24 cellular contexts compared by ENCODE assay signal in genomic region chr3:60144071-60144470, GRCh38.
"Had no signal": no experiment of that assay in that cellular context is flagged by ENCODE, and none has a peak within 500 bp of the region (broad histone marks: within the 10 kb centered on the region; RNA-seq: fewer than 3 reads in every experiment).

No MANE protein-coding gene starts in this region.

- H3K9me3 ChIP-seq: stomach, suprapubic skin, testis, thoracic aorta, thyroid gland, tibial artery, tibial nerve, transverse colon, upper lobe of left lung, upper lobe of right lung, uterus, vagina had no signal

- H3K36me3 ChIP-seq: stomach, suprapubic skin, thoracic aorta, thyroid gland, tibial artery, tibial nerve, transverse colon, upper lobe of left lung, upper lobe of right lung, uterus, vagina had no signal

- H3K27me3 ChIP-seq: stomach, suprapubic skin, testis, thyroid gland, tibial artery, tibial nerve, transverse colon, upper lobe of left lung, upper lobe of right lung, uterus, vagina had no signal

- DNase-seq: stimulated activated CD4-positive, alpha-beta T cell treated with anti-CD3 and anti-CD28 coated beads, Interleukin-2, amount 100 ng/mL, for 48 hours; stimulated activated CD4-positive, alpha-beta T cell treated with anti-CD3 and anti-CD28 coated beads, Interleukin-4, amount 100 ng/mL, for 1 hour; stimulated activated CD4-positive, alpha-beta T cell treated with anti-CD3 and anti-CD28 coated beads, Interleukin-4, amount 100 ng/mL, for 24 hours; stimulated activated CD4-positive, alpha-beta T cell treated with anti-CD3 and anti-CD28 coated beads, Interleukin-4, amount 100 ng/mL, for 4 hours; stimulated activated CD8-positive, alpha-beta memory T cell treated with anti-CD3 and anti-CD28 coated beads, Interleukin-4, amount 100 ng/mL, for 48 hours; stimulated activated naive B cell treated with anti-CD40 and anti-IgM and Interleukin-4, amounts not matched to agents 10 μg/mL and 1 μg/mL and 100 μg/mL, for 72 hours; stimulated activated naive CD4-positive, alpha-beta T cell; stimulated activated naive CD4-positive, alpha-beta T cell treated with Interleukin-2 at 50 U/mL for 16 hours; stimulated activated naive CD8-positive, alpha-beta T cell treated with anti-CD3 and anti-CD28 coated beads, Interleukin-15, amount 100 ng/mL, for 72 hours; stimulated activated naive CD8-positive, alpha-beta T cell treated with anti-CD3 and anti-CD28 coated beads, Interleukin-15, Interleukin-2, amounts not matched to agents 100 U/mL and 50 U/mL, for 24 hours; stomach; substantia nigra; testis; thyroid gland; tibial artery; transverse colon; trophoblast cell; upper lobe of left lung; upper lobe of right lung; uterus had no signal

- H3K4me3 ChIP-seq: stomach, suprapubic skin, testis, thoracic aorta, thyroid gland, tibial artery, tibial nerve, transverse colon, upper lobe of left lung, upper lobe of right lung, uterus, vagina had no signal

- H3K4me1 ChIP-seq: stomach, suprapubic skin, testis, thyroid gland, tibial nerve, transverse colon, upper lobe of left lung, upper lobe of right lung, uterus, vagina had no signal
